In the genomic region with DNA sequence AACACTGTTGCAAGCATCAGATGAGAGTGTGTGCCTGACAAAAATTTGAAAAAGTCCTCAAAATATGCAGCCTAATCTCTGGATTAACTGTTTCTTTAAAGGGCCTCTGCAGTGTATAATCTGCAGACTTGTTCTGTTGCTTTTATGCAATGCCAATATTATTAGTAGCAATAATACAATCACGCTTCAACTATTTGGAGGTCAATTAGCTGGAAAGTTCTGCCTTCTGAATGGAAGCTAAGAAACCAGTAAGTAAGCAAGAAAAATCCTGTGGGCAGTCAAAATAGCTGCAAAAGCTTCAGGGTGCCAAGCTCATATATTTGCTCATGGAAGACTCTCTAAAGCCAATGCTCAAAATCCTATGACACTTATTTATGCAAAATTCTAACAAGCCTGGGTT, we compare ENCODE assay signal across 30 cellular contexts.
"Had no signal": no experiment of that assay in that cellular context is flagged by ENCODE, and none has a peak within 500 bp of the region (broad histone marks: within the 10 kb centered on the region; RNA-seq: fewer than 3 reads in every experiment).

No MANE protein-coding gene starts in this region.

- H3K4me1 Mint-ChIP-seq: activated CD4-positive, alpha-beta memory T cell treated with anti-CD3 and anti-CD28 coated beads, Interleukin-2, amount 10 ng/mL, durations not matched to agents 7 days and 5 days; activated CD4-positive, alpha-beta T cell treated with anti-CD3 and anti-CD28 coated beads for 36 hours; activated CD4-positive, alpha-beta T cell treated with anti-CD3 and anti-CD28 coated beads, Interleukin-2, amount 10 ng/mL, durations not matched to agents 24 days and 14 days; activated naive CD4-positive, alpha-beta T cell treated with anti-CD3 and anti-CD28 coated beads, Interleukin-2, amount 10 ng/mL, durations not matched to agents 7 days and 5 days had no signal

- H3K36me3 Mint-ChIP-seq: activated naive CD4-positive, alpha-beta T cell treated with anti-CD3 and anti-CD28 coated beads, Interleukin-2, amount 10 ng/mL, durations not matched to agents 7 days and 5 days; activated naive CD4-positive, alpha-beta T cell treated with anti-CD3 and anti-CD28 coated beads, Interleukin-2, amount 50 U/mL, for 72 hours had no signal

- H3K27me3 ChIP-seq: breast epithelium, esophagus muscularis mucosa, foreskin keratinocyte, gastrocnemius medialis had no signal

- H3K4me3 Mint-ChIP-seq: activated CD4-positive, alpha-beta memory T cell treated with anti-CD3 and anti-CD28 coated beads, Interleukin-2, amount 10 ng/mL, durations not matched to agents 7 days and 5 days; activated CD4-positive, alpha-beta T cell treated with anti-CD3 and anti-CD28 coated beads for 36 hours; activated CD4-positive, alpha-beta T cell treated with anti-CD3 and anti-CD28 coated beads, Interleukin-2, amount 10 ng/mL, durations not matched to agents 24 days and 14 days; activated naive CD4-positive, alpha-beta T cell treated with anti-CD3 and anti-CD28 coated beads, Interleukin-2, amount 10 ng/mL, durations not matched to agents 7 days and 5 days; activated T-cell treated with anti-CD3 and anti-CD28 coated beads, Interleukin-2, amount 50 U/mL, for 24 hours; activated T-cell treated with anti-CD3 and anti-CD28 coated beads, Interleukin-2, amount 50 U/mL, for 72 hours; brain; dendritic cell treated with granulocyte-macrophage colony-stimulating factor and Interleukin-4, amounts not matched to agents 40 ng/mL and 50 ng/mL, for 4 days; effector memory CD8-positive, alpha-beta T cell had no signal

- H3K9me3 ChIP-seq: breast epithelium, esophagus muscularis mucosa, gastrocnemius medialis had no signal

- H3K36me3 ChIP-seq: breast epithelium, cardiac muscle cell, esophagus muscularis mucosa, gastrocnemius medialis had no signal

- H3K9me3 Mint-ChIP-seq: activated CD4-positive, alpha-beta memory T cell treated with anti-CD3 and anti-CD28 coated beads, Interleukin-2, amount 10 ng/mL, durations not matched to agents 7 days and 5 days; activated naive CD4-positive, alpha-beta T cell treated with anti-CD3 and anti-CD28 coated beads, Interleukin-2, amount 10 ng/mL, durations not matched to agents 7 days and 5 days; activated naive CD4-positive, alpha-beta T cell treated with anti-CD3 and anti-CD28 coated beads, Interleukin-2, amount 50 U/mL, for 72 hours; activated T-cell treated with anti-CD3 and anti-CD28 coated beads, Interleukin-2, amount 50 U/mL, for 24 hours; brain; dendritic cell treated with granulocyte-macrophage colony-stimulating factor and Interleukin-4, amounts not matched to agents 40 ng/mL and 50 ng/mL, for 4 days; effector memory CD8-positive, alpha-beta T cell had no signal

- H3K27ac ChIP-seq: breast epithelium, cardiac muscle cell, coronary artery, dorsolateral prefrontal cortex, esophagus muscularis mucosa, foreskin keratinocyte, gastrocnemius medialis had no signal

- H3K27me3 Mint-ChIP-seq: activated CD4-positive, alpha-beta memory T cell treated with anti-CD3 and anti-CD28 coated beads, Interleukin-2, amount 10 ng/mL, durations not matched to agents 7 days and 5 days; activated CD4-positive, alpha-beta T cell treated with anti-CD3 and anti-CD28 coated beads, Interleukin-2, amount 10 ng/mL, durations not matched to agents 24 days and 14 days; activated naive CD4-positive, alpha-beta T cell treated with anti-CD3 and anti-CD28 coated beads, Interleukin-2, amount 10 ng/mL, durations not matched to agents 7 days and 5 days; brain; dendritic cell treated with granulocyte-macrophage colony-stimulating factor and Interleukin-4, amounts not matched to agents 40 ng/mL and 50 ng/mL, for 4 days had no signal

- H3K4me3 ChIP-seq: breast epithelium, cardiac muscle cell, coronary artery, dorsolateral prefrontal cortex, esophagus muscularis mucosa, gastrocnemius medialis had no signal

- DNase-seq: activated CD4-positive, alpha-beta memory T cell treated with anti-CD3 and anti-CD28 coated beads, Interleukin-2, amount 10 ng/mL, durations not matched to agents 7 days and 5 days; activated CD4-positive, alpha-beta T cell treated with anti-CD3 and anti-CD28 coated beads for 36 hours; activated CD4-positive, alpha-beta T cell treated with anti-CD3 and anti-CD28 coated beads, Interleukin-2, amount 10 ng/mL, durations not matched to agents 24 days and 14 days; activated CD4-positive, CD25-positive, alpha-beta regulatory T cell; activated CD4-positive, CD25-positive, alpha-beta regulatory T cell treated with anti-CD3 and anti-CD28 coated beads, Interleukin-2, amount 50 U/mL, for 72 hours; activated CD8-positive, alpha-beta memory T cell treated with anti-CD3 and anti-CD28 coated beads, Interleukin-2, amount 50 U/mL, for 48 hours; activated gamma-delta T cell; activated naive CD4-positive, alpha-beta T cell; activated naive CD4-positive, alpha-beta T cell treated with anti-CD3 and anti-CD28 coated beads, Interleukin-2, amount 10 ng/mL, durations not matched to agents 7 days and 5 days; activated T-cell treated with anti-CD3 and anti-CD28 coated beads for 4 hours; activated T-cell treated with anti-CD3 and anti-CD28 coated beads, Interleukin-2, amount 50 U/mL, for 24 hours; activated T-cell treated with anti-CD3 and anti-CD28 coated beads, Interleukin-2, amount 50 U/mL, for 72 hours; amniotic stem cell; anterior cingulate cortex; central memory CD4-positive, alpha-beta T cell; cerebellar nuclear complex; dorsolateral prefrontal cortex; effector memory CD8-positive, alpha-beta T cell; erythroblast; foreskin keratinocyte; gastrocnemius medialis; glutamatergic neuron; T-helper 2 cell had no signal

- H3K27ac Mint-ChIP-seq: activated CD4-positive, alpha-beta memory T cell treated with anti-CD3 and anti-CD28 coated beads, Interleukin-2, amount 10 ng/mL, durations not matched to agents 7 days and 5 days; activated CD4-positive, alpha-beta T cell treated with anti-CD3 and anti-CD28 coated beads for 36 hours; activated CD4-positive, alpha-beta T cell treated with anti-CD3 and anti-CD28 coated beads, Interleukin-2, amount 10 ng/mL, durations not matched to agents 24 days and 14 days; activated naive CD4-positive, alpha-beta T cell treated with anti-CD3 and anti-CD28 coated beads, Interleukin-2, amount 10 ng/mL, durations not matched to agents 7 days and 5 days; activated naive CD4-positive, alpha-beta T cell treated with anti-CD3 and anti-CD28 coated beads, Interleukin-2, amount 50 U/mL, for 72 hours; activated T-cell treated with anti-CD3 and anti-CD28 coated beads, Interleukin-2, amount 50 U/mL, for 24 hours; activated T-cell treated with anti-CD3 and anti-CD28 coated beads, Interleukin-2, amount 50 U/mL, for 72 hours; dendritic cell treated with granulocyte-macrophage colony-stimulating factor and Interleukin-4, amounts not matched to agents 40 ng/mL and 50 ng/mL, for 4 days; effector memory CD8-positive, alpha-beta T cell had no signal

- ATAC-seq: activated CD4-positive, alpha-beta T cell treated with anti-CD3 and anti-CD28 coated beads for 36 hours; activated naive CD4-positive, alpha-beta T cell treated with anti-CD3 and anti-CD28 coated beads, Interleukin-2, amount 50 U/mL, for 72 hours; activated T-cell treated with anti-CD3 and anti-CD28 coated beads, Interleukin-2, amount 50 U/mL, for 72 hours; effector memory CD8-positive, alpha-beta T cell; foreskin keratinocyte; gastrocnemius medialis had no signal

- H3K4me1 ChIP-seq: breast epithelium, foreskin keratinocyte had no signal
